27 cellular contexts compared by ENCODE assay signal in genomic region chr10:123194056-123194455, GRCh38. TPM values are rescaled to one million over a fixed set of nuclear protein-coding genes. Genes with fewer than 3 reads are reported as not detected.
DNase-seq lines count a peak whose midpoint lies in the region; TF ChIP-seq lines count a peak whose summit lies in the region.
"Had no signal": no experiment of that assay in that cellular context is flagged by ENCODE, and none has a peak within 500 bp of the region (broad histone marks: within the 10 kb centered on the region; RNA-seq: fewer than 3 reads in every experiment).

No MANE protein-coding gene starts in this region.

- H2BK5ac ChIP-seq in trophoblast cell (ENCODE audit: low read depth, low read length, poor library complexity) = no peak overlapping the region

- no peaks in the 10 kb centered on the region for H4K20me1 ChIP-seq in neural progenitor cell (ENCODE audit: low read depth)
- H4K20me1 ChIP-seq: BLaER1 had no signal

- H3K4me1 ChIP-seq in esophagus muscularis mucosa (no peaks in the 10 kb centered on the region), neural progenitor cell (peaks cover 18% of the 10 kb centered on the region), trophoblast cell (ENCODE audit: control insufficient read depth in 1 of 2, insufficient read depth in 2 of 2, low read length in 2 of 2) (peaks cover 0 to 2% of the 10 kb centered on the region in 2 experiments)
- H3K4me1 ChIP-seq: BE2C, BLaER1 had no signal

- H3K9ac ChIP-seq in neural progenitor cell (no peak overlapping the region), trophoblast cell (ENCODE audit: low read length) (no peak overlapping the region)
- H3K9ac ChIP-seq: BLaER1 had no signal

- no peak for TF ChIP-seq POLR2A in esophagus muscularis mucosa (IDR thresholded peaks at IDR 0.05; ENCODE audit: low read depth)

- no peaks in the 10 kb centered on the region for H3F3A ChIP-seq in neural progenitor cell (ENCODE audit: low read depth)

- no peaks in the 10 kb centered on the region for H3K9me3 Mint-ChIP-seq in neural progenitor cell
- no peaks in the 10 kb centered on the region for H3K9me3 Mint-ChIP-seq in mesothelial cell of epicardium
- no peaks in the 10 kb centered on the region for H3K9me3 Mint-ChIP-seq in T-helper 2 cell treated with Interferon-gamma antibody and Interleukin-4, amounts not matched to agents 5 μg/mL and 100 μg/mL, for 36 hours
- H3K9me3 Mint-ChIP-seq: CD4-positive, alpha-beta memory T cell; CD4-positive, CD25-positive, alpha-beta regulatory T cell; CD8-positive, alpha-beta memory T cell had no signal

- H3K27me3 ChIP-seq in esophagus muscularis mucosa (no peaks in the 10 kb centered on the region), neural progenitor cell (no peaks in the 10 kb centered on the region), trophoblast cell (ENCODE audit: insufficient read depth, low read length) (no peaks in the 10 kb centered on the region)
- H3K27me3 ChIP-seq: BE2C, BLaER1 had no signal

- H3K36me3 Mint-ChIP-seq in neural progenitor cell (peaks cover 3% of the 10 kb centered on the region), mesothelial cell of epicardium (no peaks in the 10 kb centered on the region)
- H3K36me3 Mint-ChIP-seq in T-helper 2 cell treated with Interferon-gamma antibody and Interleukin-4, amounts not matched to agents 5 μg/mL and 100 μg/mL, for 36 hours (ENCODE audit: low read depth) = peaks cover 7% of the 10 kb centered on the region

- H3K36me3 ChIP-seq in esophagus muscularis mucosa (peaks cover 0 to 15% (median 0%) of the 10 kb centered on the region in 4 donors), neural progenitor cell (no peaks in the 10 kb centered on the region), trophoblast cell (ENCODE audit: control insufficient read depth in 1 of 2, insufficient read depth in 2 of 2, low read length in 2 of 2) (peaks cover 0 to 4% of the 10 kb centered on the region in 2 experiments)
- H3K36me3 ChIP-seq: BE2C had no signal

- H2BK12ac ChIP-seq in trophoblast cell (ENCODE audit: low read length) = no peak overlapping the region

- no peak overlapping the region for H3K23ac ChIP-seq in trophoblast cell (ENCODE audit: low read length)

- no peak overlapping the region for H2AFZ ChIP-seq in neural progenitor cell (replicated peaks)
- no peak overlapping the region for H2AFZ ChIP-seq in trophoblast cell (ENCODE audit: insufficient read depth, low read length, poor library complexity)

- no peak for TF ChIP-seq EP300 in esophagus muscularis mucosa (IDR thresholded peaks at IDR 0.05)

- H3K27ac Mint-ChIP-seq in neural progenitor cell (no peak overlapping the region), mesothelial cell of epicardium (no peak overlapping the region)
- H3K27ac Mint-ChIP-seq in T-helper 2 cell treated with Interferon-gamma antibody and Interleukin-4, amounts not matched to agents 5 μg/mL and 100 μg/mL, for 36 hours = no peak overlapping the region
- H3K27ac Mint-ChIP-seq: CD4-positive, alpha-beta memory T cell had no signal

- no peak overlapping the region for H3K4ac ChIP-seq in trophoblast cell (ENCODE audit: low read depth, low read length)

- H3K79me1 ChIP-seq in trophoblast cell (ENCODE audit: low read length) = no peaks in the 10 kb centered on the region

- no peak for TF ChIP-seq CTCF in esophagus muscularis mucosa (IDR thresholded peaks at IDR 0.05)
- TF ChIP-seq CTCF in neural progenitor cell (IDR thresholded peaks at IDR 0.05) = no peak
- TF ChIP-seq CTCF in mesothelial cell of epicardium (IDR thresholded peaks at IDR 0.05; ENCODE audit: unreplicated experiment) = no peak

- 94% methylated on average over 9 of the region's 9 CpGs for WGBS in esophagus muscularis mucosa
- no CpG with 5 or more reads among the region's 9 CpGs for WGBS in trophoblast cell (ENCODE audit: extremely low coverage, insufficient coverage, insufficient read length)

- no peak overlapping the region for H2BK120ac ChIP-seq in trophoblast cell (ENCODE audit: insufficient read depth, low read length, poor library complexity)

- no peak overlapping the region for H3K4me2 ChIP-seq in neural progenitor cell
- no peak overlapping the region for H3K4me2 ChIP-seq in trophoblast cell (ENCODE audit: low read length)
- H3K4me2 ChIP-seq: BLaER1 had no signal

- H3K14ac ChIP-seq in trophoblast cell (ENCODE audit: low read length) = no peak overlapping the region

- DNase-seq in esophagus muscularis mucosa (ENCODE audit: extremely low spot score) (peak; percentile 72), neural progenitor cell (ENCODE audit: low spot score) (peak; percentile 12), trophoblast cell (peak; percentile 64 to 85), retina (no peak), mesothelial cell of epicardium (ENCODE audit: low spot score in 2 of 2, unreplicated experiment in 2 of 2) (no peak)
- DNase-seq in T-helper 2 cell treated with Interferon-gamma antibody and Interleukin-4, amounts not matched to agents 5 μg/mL and 100 μg/mL, for 36 hours (ENCODE audit: low spot score) = no peak
- DNase-seq: 8988T; ACHN; BE2C; C1 segment of cervical spinal cord; CD4-positive, alpha-beta memory T cell; CD4-positive, CD25-positive, alpha-beta regulatory T cell; CD8-positive, alpha-beta memory T cell; COR-L47; DMS 273 treated with DMSO at 0.1 percent for 48 hours; DMS153; DMS53; DMS79; DND-41; EL; GDM1 had no signal

- intact Hi-C loops in esophagus muscularis mucosa (cut with DNase I) = no loop called here

- H3K4me1 Mint-ChIP-seq in neural progenitor cell (peaks cover 2% of the 10 kb centered on the region), mesothelial cell of epicardium (peaks cover 11% of the 10 kb centered on the region)
- H3K4me1 Mint-ChIP-seq in T-helper 2 cell treated with Interferon-gamma antibody and Interleukin-4, amounts not matched to agents 5 μg/mL and 100 μg/mL, for 36 hours (ENCODE audit: low read depth) = no peaks in the 10 kb centered on the region
- H3K4me1 Mint-ChIP-seq: CD14-positive monocyte had no signal

- no peak overlapping the region for H2AK5ac ChIP-seq in trophoblast cell (ENCODE audit: low read length)

- H3K4me3 Mint-ChIP-seq in neural progenitor cell (no peak overlapping the region), mesothelial cell of epicardium (no peak overlapping the region)
- H3K4me3 Mint-ChIP-seq in T-helper 2 cell treated with Interferon-gamma antibody and Interleukin-4, amounts not matched to agents 5 μg/mL and 100 μg/mL, for 36 hours = no peak overlapping the region
- H3K4me3 Mint-ChIP-seq: CD14-positive monocyte; CD4-positive, alpha-beta memory T cell; CD4-positive, CD25-positive, alpha-beta regulatory T cell; CD8-positive, alpha-beta memory T cell had no signal

- no peak overlapping the region for H3K4me3 ChIP-seq in esophagus muscularis mucosa
- H3K4me3 ChIP-seq in neural progenitor cell = no peak overlapping the region
- H3K4me3 ChIP-seq in trophoblast cell (ENCODE audit: low read depth, low read length) = no peak overlapping the region
- H3K4me3 ChIP-seq: BLaER1, GM12878 had no signal

- no peak overlapping the region for H4K8ac ChIP-seq in trophoblast cell (ENCODE audit: low read depth, low read length)

- no peak overlapping the region for H4K12ac ChIP-seq in trophoblast cell (ENCODE audit: low read depth, low read length)

- H3K27ac ChIP-seq in esophagus muscularis mucosa (replicated peaks in 1 of 4) = no peak overlapping the region
- no peak overlapping the region for H3K27ac ChIP-seq in neural progenitor cell
- no peak overlapping the region for H3K27ac ChIP-seq in trophoblast cell (ENCODE audit: low read depth, low read length)
- H3K27ac ChIP-seq: BLaER1 had no signal

- no peak overlapping the region for H4K91ac ChIP-seq in trophoblast cell (ENCODE audit: low read depth, low read length)

- H3K18ac ChIP-seq in trophoblast cell (ENCODE audit: low read length) = no peak overlapping the region

- H3K27me3 Mint-ChIP-seq in neural progenitor cell (ENCODE audit: insufficient read depth, low read depth) (peaks cover 2% of the 10 kb centered on the region), mesothelial cell of epicardium (ENCODE audit: low read depth) (no peaks in the 10 kb centered on the region)
- no peaks in the 10 kb centered on the region for H3K27me3 Mint-ChIP-seq in T-helper 2 cell treated with Interferon-gamma antibody and Interleukin-4, amounts not matched to agents 5 μg/mL and 100 μg/mL, for 36 hours (ENCODE audit: low read depth)
- H3K27me3 Mint-ChIP-seq: CD4-positive, alpha-beta memory T cell; CD4-positive, CD25-positive, alpha-beta regulatory T cell; CD8-positive, alpha-beta memory T cell had no signal

- H3K79me2 ChIP-seq in neural progenitor cell (ENCODE audit: low read depth) (no peaks in the 10 kb centered on the region), trophoblast cell (ENCODE audit: control insufficient read depth, insufficient read depth, low read length, poor library complexity) (no peaks in the 10 kb centered on the region)

- H3K9me3 ChIP-seq in esophagus muscularis mucosa (no peaks in the 10 kb centered on the region), neural progenitor cell (ENCODE audit: low read depth) (no peaks in the 10 kb centered on the region), trophoblast cell (ENCODE audit: insufficient read depth, low read depth, low read length) (no peaks in the 10 kb centered on the region)
- H3K9me3 ChIP-seq: BE2C had no signal

RNA-seq across cellular contexts. Expression of gene BUB3, which starts 39.9 kb away (rescaled TPM):
- total RNA-seq in esophagus muscularis mucosa (10 to 100 TPM; 67.9 to 90.1 (median 78.8) TPM), neural progenitor cell (ENCODE audit: low replicate concordance) (245 and 249 TPM in 2 replicates), mesothelial cell of epicardium (70.0 to 71.5 TPM (median 71.1 TPM) in 3 replicates)
- 65.8 and 67.5 TPM in 2 replicates for polyA plus RNA-seq in trophoblast cell (2013)

RNA-seq across cellular contexts. Expression of gene HMX2, which starts 46.1 kb away (rescaled TPM):
- not detected for total RNA-seq in esophagus muscularis mucosa
- 0.15 and 0.21 TPM in 2 replicates for total RNA-seq in neural progenitor cell (ENCODE audit: low replicate concordance)
- polyA plus RNA-seq in trophoblast cell (2013) = not detected in 2 replicates
- total RNA-seq in mesothelial cell of epicardium = not detected in 3 replicates
- total RNA-seq: A673; CD4-positive, alpha-beta memory T cell; CD4-positive, CD25-positive, alpha-beta regulatory T cell; CD8-positive, alpha-beta memory T cell; G401 had no signal
- polyA plus RNA-seq: AG04450; CD14-positive monocyte; CD4-positive, alpha-beta memory T cell; CD8-positive, alpha-beta memory T cell had no signal

RNA-seq across cellular contexts. Expression of gene HMX3, which starts 58.3 kb away (rescaled TPM):
- total RNA-seq in esophagus muscularis mucosa (not detected), neural progenitor cell (ENCODE audit: low replicate concordance) (0.12 TPM in 1 of 2 replicates, not detected in the other), mesothelial cell of epicardium (not detected in 3 replicates)
- not detected in 2 replicates for polyA plus RNA-seq in trophoblast cell (2013)
- total RNA-seq: CD4-positive, alpha-beta memory T cell; CD4-positive, CD25-positive, alpha-beta regulatory T cell; CD8-positive, alpha-beta memory T cell; G401 had no signal
- polyA plus RNA-seq: AG04450; CD14-positive monocyte; CD4-positive, alpha-beta memory T cell; CD4-positive, CD25-positive, alpha-beta regulatory T cell; CD8-positive, alpha-beta memory T cell had no signal

Comparison
In these comparisons a context has a peak if more than half of its experiments do, and no peak if none do; other contexts are left out.
1. DNase-seq: peak in esophagus muscularis mucosa (single experiment), neural progenitor cell (single experiment) and trophoblast cell (2 of 2); none in retina (single experiment), mesothelial cell of epicardium (0 of 2) and T-helper 2 cell treated with Interferon-gamma antibody and Interleukin-4, amounts not matched to agents 5 μg/mL and 100 μg/mL, for 36 hours (single experiment).